Comparison of ENCODE assay signal across 9 cellular contexts in genomic region chr9:14277202-14277601, GRCh38. TPM values are rescaled to one million over a fixed set of nuclear protein-coding genes. Genes with fewer than 3 reads are reported as not detected.
DNase-seq lines count a peak whose midpoint lies in the region; ATAC-seq and TF ChIP-seq lines count a peak whose summit lies in the region.
"Had no signal": no experiment of that assay in that cellular context is flagged by ENCODE, and none has a peak within 500 bp of the region (broad histone marks: within the 10 kb centered on the region; RNA-seq: fewer than 3 reads in every experiment).

No MANE protein-coding gene starts in this region.

- ATAC-seq in body of pancreas (peak; percentile 41), HG03159 (IDR thresholded peaks at IDR 0.05; ENCODE audit: unreplicated experiment) (no peak), T-helper 17 cell (no peak)
- ATAC-seq: activated CD8-positive, alpha-beta T cell treated with anti-CD3 and anti-CD28 coated beads, Interleukin-2, amount 10 ng/mL, durations not matched to agents 7 days and 5 days had no signal

- H3K4me3 Mint-ChIP-seq in type B pancreatic cell, result no peak overlapping the region
- H3K4me3 Mint-ChIP-seq in T-helper 17 cell, result no peak overlapping the region
- H3K4me3 Mint-ChIP-seq: activated CD8-positive, alpha-beta T cell treated with anti-CD3 and anti-CD28 coated beads, Interleukin-2, amount 10 ng/mL, durations not matched to agents 7 days and 5 days had no signal

- peak overlapping the region; percentile 47 for H3K27ac Mint-ChIP-seq in type B pancreatic cell
- H3K27ac Mint-ChIP-seq in T-helper 17 cell, result no peak overlapping the region
- H3K27ac Mint-ChIP-seq: activated CD8-positive, alpha-beta T cell treated with anti-CD3 and anti-CD28 coated beads, Interleukin-2, amount 10 ng/mL, durations not matched to agents 7 days and 5 days had no signal

- 39 to 40% methylated on average over 8 of the region's 8 CpGs for WGBS in body of pancreas, 2 donors

- intact Hi-C loops in body of pancreas (cut with DNase I), result no loop called here
- intact Hi-C loops in left ventricle myocardium inferior (cut with micrococcal nuclease), result no loop called here

- TF ChIP-seq POLR2A in body of pancreas (IDR thresholded peaks at IDR 0.05), result no peak

- H3K36me3 Mint-ChIP-seq in type B pancreatic cell, result peaks cover 15% of the 10 kb centered on the region
- H3K36me3 Mint-ChIP-seq in T-helper 17 cell (ENCODE audit: low read depth), result no peaks in the 10 kb centered on the region

- DNase-seq in MG63 (peak; percentile 83), body of pancreas (peak in 3 of 4 donors; percentile 38 to 46 (median 41)), left ventricle myocardium inferior (peak; percentile 27), type B pancreatic cell (ENCODE audit: extremely low spot score, unreplicated experiment) (no peak), DMS53 treated with DMSO at 0.1 percent for 48 hours (lab: John Stamatoyannopoulos, UW; ENCODE audit: unreplicated experiment) (no peak), T-helper 17 cell (no peak)
- DNase-seq: activated CD8-positive, alpha-beta T cell treated with anti-CD3 and anti-CD28 coated beads, Interleukin-2, amount 10 ng/mL, durations not matched to agents 7 days and 5 days; aorta had no signal

- H3K36me3 ChIP-seq in MG63, result peaks cover 52% of the 10 kb centered on the region
- no peaks in the 10 kb centered on the region for H3K36me3 ChIP-seq in body of pancreas (replicated peaks in 1 of 2; ENCODE audit: insufficient read depth in 1 of 2, low read depth in 2 of 2)
- no peaks in the 10 kb centered on the region for H3K36me3 ChIP-seq in left ventricle myocardium inferior

- H3K4me1 ChIP-seq in body of pancreas (peaks cover 66% of the 10 kb centered on the region), left ventricle myocardium inferior (peaks cover 100% of the 10 kb centered on the region)

- H3K27me3 ChIP-seq in MG63, result no peaks in the 10 kb centered on the region
- H3K27me3 ChIP-seq in body of pancreas, result no peaks in the 10 kb centered on the region
- H3K27me3 ChIP-seq in left ventricle myocardium inferior (ENCODE audit: low read depth), result no peaks in the 10 kb centered on the region

- TF ChIP-seq CTCF in body of pancreas (IDR thresholded peaks at IDR 0.05) (no peak), left ventricle myocardium inferior (IDR thresholded peaks at IDR 0.05; ENCODE audit: borderline replicate concordance) (no peak), type B pancreatic cell (conservative IDR thresholded peaks at IDR 0.05) (no peak)

- H3K4me1 Mint-ChIP-seq in type B pancreatic cell (ENCODE audit: unreplicated experiment) (peaks cover 81% of the 10 kb centered on the region), T-helper 17 cell (peaks cover 2% of the 10 kb centered on the region)

- peak overlapping the region; percentile 7 to 35 (median 22) for H3K27ac ChIP-seq in body of pancreas
- peak overlapping the region; percentile 68 for H3K27ac ChIP-seq in left ventricle myocardium inferior (replicated peaks)

- H3K9me3 ChIP-seq in MG63 (no peaks in the 10 kb centered on the region), body of pancreas (no peaks in the 10 kb centered on the region), left ventricle myocardium inferior (replicated peaks) (no peaks in the 10 kb centered on the region), T-helper 17 cell (ENCODE audit: control insufficient read depth, low read length, poor library complexity, severe bottlenecking) (no peaks in the 10 kb centered on the region)

- H3K27me3 Mint-ChIP-seq in type B pancreatic cell, result no peaks in the 10 kb centered on the region
- H3K27me3 Mint-ChIP-seq in T-helper 17 cell, result peaks cover 38% of the 10 kb centered on the region

- H3K4me3 ChIP-seq in MG63 (no peak overlapping the region), body of pancreas (no peak overlapping the region), left ventricle myocardium inferior (peak overlapping the region; percentile 26)

- no peaks in the 10 kb centered on the region for H3K9me3 Mint-ChIP-seq in type B pancreatic cell

RNA-seq across cellular contexts. Expression of gene NFIB, which starts 36.7 kb away (rescaled TPM):
- 47.3 and 62.1 TPM in 2 replicates for total RNA-seq in MG63 (2014; rRNA removed; shearing (Covaris generic); ENCODE audit: low replicate concordance)
- total RNA-seq in body of pancreas, result 10 to 100 TPM; 47.0 to 65.9 TPM
- total RNA-seq in left ventricle myocardium inferior, result 110 TPM
- total RNA-seq in type B pancreatic cell (ENCODE audit: low replicate concordance), result 62.9 and 76.4 TPM in 2 replicates
- under 1 TPM; 0.12 to 0.76 TPM for total RNA-seq in T-helper 17 cell
- total RNA-seq: activated CD8-positive, alpha-beta T cell treated with anti-CD3 and anti-CD28 coated beads, Interleukin-2, amount 10 ng/mL, durations not matched to agents 7 days and 5 days had no signal

Comparison
In these comparisons a context has a peak if more than half of its experiments do, and no peak if none do; other contexts are left out.
1. DNase-seq: peak in MG63 (single experiment), body of pancreas (3 of 4) and left ventricle myocardium inferior (single experiment); none in type B pancreatic cell (single experiment), DMS53 treated with DMSO at 0.1 percent for 48 hours (single experiment) and T-helper 17 cell (0 of 3).
2. RNA of gene NFIB, which starts 36.7 kb away (total RNA-seq): 110 TPM in left ventricle myocardium inferior (single experiment), 62.9 to 76.4 TPM in type B pancreatic cell, 47.0 to 65.9 TPM in body of pancreas and 47.3 to 62.1 TPM in MG63; 0.12 to 0.76 TPM in T-helper 17 cell; every median in the first group is over 10 times any median in the second.